In the genomic region with DNA sequence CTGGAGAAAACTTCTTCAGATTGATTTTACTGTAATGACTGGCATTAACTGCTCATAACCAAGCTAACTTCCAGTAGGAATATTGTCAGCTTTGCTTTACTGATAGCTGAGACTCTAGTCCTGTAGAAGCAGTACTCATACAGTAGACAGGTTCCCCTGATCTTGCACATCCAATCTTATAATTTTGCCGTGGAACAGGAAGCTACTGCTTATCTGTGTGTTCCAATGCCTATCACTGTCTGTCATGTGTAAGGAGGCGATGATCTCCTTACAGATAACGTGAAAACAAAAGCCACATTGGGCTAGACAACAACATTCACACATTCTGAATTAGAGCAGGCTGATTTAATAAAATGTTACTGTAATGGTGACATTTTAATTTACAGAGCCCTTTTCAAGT, we compare ENCODE assay signal across 18 cellular contexts.
"Had no signal": no experiment of that assay in that cellular context is flagged by ENCODE, and none has a peak within 500 bp of the region (broad histone marks: within the 10 kb centered on the region; RNA-seq: fewer than 3 reads in every experiment).

No MANE protein-coding gene starts in this region.

- ATAC-seq: activated T-cell treated with anti-CD3 and anti-CD28 coated beads, Interleukin-2, amount 50 U/mL, for 4 hours; effector memory CD8-positive, alpha-beta T cell; left ventricle myocardium superior; stimulated activated naive CD8-positive, alpha-beta T cell treated with anti-CD3 and anti-CD28 coated beads, Interleukin-15, Interleukin-2, amounts not matched to agents 100 U/mL and 50 U/mL, for 24 hours; WTC11 had no signal

- H3K27me3 ChIP-seq: esophagus muscularis mucosa, spleen, upper lobe of left lung had no signal

- H3K27ac ChIP-seq: esophagus muscularis mucosa, spleen, upper lobe of left lung had no signal

- H3K36me3 ChIP-seq: upper lobe of left lung had no signal

- H3K9me3 ChIP-seq: esophagus muscularis mucosa, spleen, upper lobe of left lung had no signal

- DNase-seq: activated CD4-positive, alpha-beta T cell treated with anti-CD3 and anti-CD28 coated beads, Interleukin-2, amount 50 U/mL, for 4 hours; activated CD8-positive, alpha-beta memory T cell treated with anti-CD3 and anti-CD28 coated beads, Interleukin-2, amount 50 U/mL, for 48 hours; activated naive CD4-positive, alpha-beta T cell; activated naive CD8-positive, alpha-beta T cell treated with anti-CD3 and anti-CD28 coated beads for 36 hours; activated T-cell treated with anti-CD3 and anti-CD28 coated beads, Interleukin-2, amount 50 U/mL, for 4 hours; central memory CD4-positive, alpha-beta T cell; effector memory CD8-positive, alpha-beta T cell; glutamatergic neuron; hippocampal formation; left ventricle myocardium superior; mammary epithelial cell; natural killer cell; spleen; stimulated activated CD4-positive, alpha-beta T cell treated with anti-CD3 and anti-CD28 coated beads, Interleukin-4, amount 100 ng/mL, for 24 hours; stimulated activated naive CD8-positive, alpha-beta T cell treated with anti-CD3 and anti-CD28 coated beads, Interleukin-15, Interleukin-2, amounts not matched to agents 100 U/mL and 50 U/mL, for 24 hours; upper lobe of left lung had no signal

- H3K4me3 ChIP-seq: esophagus muscularis mucosa, spleen, upper lobe of left lung had no signal
